Comparison of ENCODE assay signal across 1 cellular context in genomic region chr3:189672346-189672745, GRCh38. TPM values are rescaled to one million over a fixed set of nuclear protein-coding genes. Genes with fewer than 3 reads are reported as not detected.
"Had no signal": no experiment of that assay in that cellular context is flagged by ENCODE, and none has a peak within 500 bp of the region (broad histone marks: within the 10 kb centered on the region; RNA-seq: fewer than 3 reads in every experiment).

No MANE protein-coding gene starts in this region.

RNA-seq across cellular contexts. Expression of gene TP63, which starts 41.2 kb away (rescaled TPM):
- total RNA-seq: G401 had no signal
